Comparison of ENCODE assay signal across 14 cellular contexts in genomic region chr9:127539259-127539981, GRCh38.
DNase-seq lines count a peak whose midpoint lies in the region; ATAC-seq and TF ChIP-seq lines count a peak whose summit lies in the region.
"Had no signal": no experiment of that assay in that cellular context is flagged by ENCODE, and none has a peak within 500 bp of the region (broad histone marks: within the 10 kb centered on the region; RNA-seq: fewer than 3 reads in every experiment).

No MANE protein-coding gene starts in this region.

- H3K9me3 Mint-ChIP-seq in CD8-positive, alpha-beta memory T cell: no peaks in the 10 kb centered on the region
- H3K9me3 Mint-ChIP-seq: activated T-cell treated with anti-CD3 and anti-CD28 coated beads, Interleukin-2, amount 50 U/mL, for 72 hours; brain; CD4-positive, CD25-positive, alpha-beta regulatory T cell had no signal

- H3F3A ChIP-seq in SK-N-SH (replicated peaks; ENCODE audit: insufficient read depth): peaks cover 31% of the 10 kb centered on the region

- H3K27ac Mint-ChIP-seq in CD8-positive, alpha-beta memory T cell: peak overlapping the region in 2 of 8 donors; percentile 4 to 88
- H3K27ac Mint-ChIP-seq: activated T-cell treated with anti-CD3 and anti-CD28 coated beads, Interleukin-2, amount 50 U/mL, for 72 hours; CD4-positive, CD25-positive, alpha-beta regulatory T cell had no signal

- POLR2A ChIA-PET in CD8-positive, alpha-beta memory T cell (lab: Charles Lee): no interaction called here
- POLR2A ChIA-PET in SK-N-SH (lab: Yijun Ruan, JAX): no interaction called here

- H3K27me3 Mint-ChIP-seq in CD8-positive, alpha-beta memory T cell: peaks cover 0 to 3% of the 10 kb centered on the region in 2 donors
- H3K27me3 Mint-ChIP-seq: brain; CD4-positive, CD25-positive, alpha-beta regulatory T cell had no signal

- no peak for TF ChIP-seq POLR2A in Peyer's patch (IDR thresholded peaks at IDR 0.05)

- no peak for TF ChIP-seq RAD21 in SK-N-SH (IDR thresholded peaks at IDR 0.05; ENCODE audit: low read length)

- CTCF ChIA-PET in CD8-positive, alpha-beta memory T cell (lab: Charles Lee): interaction anchor here (1.5 kb wide), 1 partner anchor 14 kb away, joined by 4 read pairs; no protein-coding TSS in a partner anchor
- CTCF ChIA-PET in SK-N-SH (lab: Yijun Ruan, JAX): interaction anchor here (1.1 to 2.0 kb wide), 5 partner anchors 11 to 190 kb away, joined by 3 to 7 read pairs (median 4); no protein-coding TSS in a partner anchor

- 73% methylated on average over 11 of the region's 17 CpGs for WGBS in SK-N-SH (ENCODE audit: low lambda C conversion rate)

- H3K79me2 ChIP-seq in SK-N-SH (ENCODE audit: insufficient read depth): peaks cover 100% of the 10 kb centered on the region

- no peak overlapping the region for H3K4me3 Mint-ChIP-seq in CD8-positive, alpha-beta memory T cell
- H3K4me3 Mint-ChIP-seq: activated T-cell treated with anti-CD3 and anti-CD28 coated beads, Interleukin-2, amount 50 U/mL, for 72 hours; brain; CD4-positive, CD25-positive, alpha-beta regulatory T cell had no signal

- TF ChIP-seq CTCF in SK-N-SH (IDR thresholded peaks at IDR 0.05) (no peak), fibroblast of the aortic adventitia (IDR thresholded peaks at IDR 0.05; ENCODE audit: insufficient read depth, low read length) (no peak), Peyer's patch (IDR thresholded peaks at IDR 0.05) (no peak)

- no peaks in the 10 kb centered on the region for H3K4me1 ChIP-seq in CD8-positive, alpha-beta memory T cell (ENCODE audit: insufficient read depth, low read length)
- H3K4me1 ChIP-seq in SK-N-SH (ENCODE audit: control insufficient read depth in 1 of 2, insufficient read depth in 2 of 2, low read depth in 1 of 2, low read length in 1 of 2): peaks cover 13 to 29% of the 10 kb centered on the region in 2 experiments; a peak in 3 of 4 replicates
- peaks cover 98% of the 10 kb centered on the region for H3K4me1 ChIP-seq in skeletal muscle satellite cell (ENCODE audit: control insufficient read depth, insufficient read depth, low read length)
- peaks cover 0 to 61% (median 0%) of the 10 kb centered on the region in 4 donors for H3K4me1 ChIP-seq in Peyer's patch

- H3K4me3 ChIP-seq in CD8-positive, alpha-beta memory T cell (ENCODE audit: low read length): no peak overlapping the region
- no peak overlapping the region for H3K4me3 ChIP-seq in SK-N-SH (ENCODE audit: low read depth in 2 of 2, low read length in 1 of 2)
- H3K4me3 ChIP-seq in fibroblast of the aortic adventitia (ENCODE audit: low read depth, low read length): no peak overlapping the region
- peak overlapping the region; percentile 19 for H3K4me3 ChIP-seq in skeletal muscle satellite cell (ENCODE audit: low read length)
- no peak overlapping the region for H3K4me3 ChIP-seq in Peyer's patch
- H3K4me3 ChIP-seq: psoas muscle had no signal

- H3K36me3 Mint-ChIP-seq in CD8-positive, alpha-beta memory T cell: no peaks in the 10 kb centered on the region
- H3K36me3 Mint-ChIP-seq: brain; CD4-positive, CD25-positive, alpha-beta regulatory T cell had no signal

- H3K4me2 ChIP-seq in SK-N-SH (peak overlapping the region; percentile 65), skeletal muscle satellite cell (ENCODE audit: low read length) (peak overlapping the region; percentile 76)

- H3K9me3 ChIP-seq in CD8-positive, alpha-beta memory T cell (ENCODE audit: low read length): no peaks in the 10 kb centered on the region
- H3K9me3 ChIP-seq in SK-N-SH (no peaks in the 10 kb centered on the region), skeletal muscle satellite cell (replicated peaks; ENCODE audit: low read length) (no peaks in the 10 kb centered on the region), Peyer's patch (no peaks in the 10 kb centered on the region)
- H3K9me3 ChIP-seq: psoas muscle had no signal

- no peaks in the 10 kb centered on the region for H3K36me3 ChIP-seq in CD8-positive, alpha-beta memory T cell (ENCODE audit: insufficient read depth, low read length)
- peaks cover 3 to 7% of the 10 kb centered on the region in 2 experiments for H3K36me3 ChIP-seq in SK-N-SH (replicated peaks in 1 of 2; ENCODE audit: control insufficient read depth in 1 of 2, insufficient read depth in 2 of 2, low read length in 1 of 2)
- peaks cover 59% of the 10 kb centered on the region for H3K36me3 ChIP-seq in skeletal muscle satellite cell (ENCODE audit: insufficient read depth, low read length)
- no peaks in the 10 kb centered on the region for H3K36me3 ChIP-seq in Peyer's patch
- H3K36me3 ChIP-seq: WERI-Rb-1 had no signal

- peak overlapping the region; percentile 31 for H3K27ac ChIP-seq in CD8-positive, alpha-beta memory T cell (ENCODE audit: low read depth, low read length)
- H3K27ac ChIP-seq in SK-N-SH (ENCODE audit: low read depth in 2 of 2, low read length in 1 of 2) (peak overlapping the region; percentile 17 to 91; a peak in 2 of 4 replicates), Peyer's patch (peak overlapping the region in 2 of 4 donors; percentile 43 to 61)
- H3K27ac ChIP-seq: psoas muscle, WERI-Rb-1 had no signal

- H3K9ac ChIP-seq in SK-N-SH (peak overlapping the region; percentile 38; the same call in 1 of the 2 replicates), skeletal muscle satellite cell (ENCODE audit: low read depth, low read length) (peak overlapping the region; percentile 80)

- H2AFZ ChIP-seq in SK-N-SH (ENCODE audit: low read depth): no peak overlapping the region

- H3K4me1 Mint-ChIP-seq in CD8-positive, alpha-beta memory T cell: peaks cover 0 to 6% (median 4%) of the 10 kb centered on the region in 3 donors

- peaks cover 96% of the 10 kb centered on the region for H4K20me1 ChIP-seq in SK-N-SH (ENCODE audit: insufficient read depth)

- TF ChIP-seq EP300 in SK-N-SH (IDR thresholded peaks at IDR 0.05; ENCODE audit: borderline replicate concordance in 1 of 2, low read depth in 1 of 2, low read length in 1 of 2): peak in 1 of 2 experiments; percentile 49; a peak in 2 of 4 replicates

- DNase-seq in CD8-positive, alpha-beta memory T cell: no peak
- DNase-seq in SK-N-SH (no peak), fibroblast of the aortic adventitia (ENCODE audit: low read depth) (peak; percentile 55), Peyer's patch (no peak), COLO829 (ENCODE audit: low spot score) (no peak)
- DNase-seq in stimulated activated CD4-positive, alpha-beta T cell treated with anti-CD3 and anti-CD28 coated beads, Interleukin-12 subunit alpha, Interleukin-12 subunit beta, amount 100 ng/mL, for 4 hours: no peak
- DNase-seq: activated T-cell treated with anti-CD3 and anti-CD28 coated beads, Interleukin-2, amount 50 U/mL, for 72 hours; CD4-positive, CD25-positive, alpha-beta regulatory T cell; NCI-H226; psoas muscle; WERI-Rb-1 had no signal

- no peaks in the 10 kb centered on the region for H3K9me2 ChIP-seq in SK-N-SH

- no peak for ATAC-seq in HG02981 (IDR thresholded peaks at IDR 0.05; ENCODE audit: unreplicated experiment)
- ATAC-seq: activated T-cell treated with anti-CD3 and anti-CD28 coated beads, Interleukin-2, amount 50 U/mL, for 72 hours; psoas muscle had no signal

- no peaks in the 10 kb centered on the region for H3K27me3 ChIP-seq in CD8-positive, alpha-beta memory T cell (ENCODE audit: insufficient read depth, low read length, poor library complexity, severe bottlenecking)
- no peaks in the 10 kb centered on the region for H3K27me3 ChIP-seq in SK-N-SH (ENCODE audit: insufficient read depth)
- no peaks in the 10 kb centered on the region for H3K27me3 ChIP-seq in skeletal muscle satellite cell (ENCODE audit: control insufficient read depth, insufficient read depth, low read length)
- no peaks in the 10 kb centered on the region for H3K27me3 ChIP-seq in Peyer's patch

TF ChIP-seq in SK-N-SH, 30 proteins besides CTCF, POLR2A, EP300 and RAD21 (continues in another document):
- TF ChIP-seq PBX3 (IDR thresholded peaks at IDR 0.05) (peak; percentile 16; the same call in 1 of the 2 replicates), FOSL2 (IDR thresholded peaks at IDR 0.05; ENCODE audit: borderline replicate concordance, low read depth) (peak; percentile 73; the same call in 1 of the 2 replicates), ZBTB33 (IDR thresholded peaks at IDR 0.05; ENCODE audit: borderline replicate concordance, low read depth) (no peak), IRF3 (IDR thresholded peaks at IDR 0.05; ENCODE audit: low read depth, low read length) (no peak), EZH2phosphoT487 (IDR thresholded peaks at IDR 0.05; ENCODE audit: borderline replicate concordance, low read depth) (no peak), NFIC (IDR thresholded peaks at IDR 0.05; ENCODE audit: borderline replicate concordance) (0 out of 2 replicates have a peak, but pooled peaks have one; percentile 5)
